21 cellular contexts compared by ENCODE assay signal in genomic region chr15:71357357-71357756, GRCh38.
DNase-seq lines count a peak whose midpoint lies in the region; ATAC-seq and TF ChIP-seq lines count a peak whose summit lies in the region.
"Had no signal": no experiment of that assay in that cellular context is flagged by ENCODE, and none has a peak within 500 bp of the region (broad histone marks: within the 10 kb centered on the region; RNA-seq: fewer than 3 reads in every experiment).

No MANE protein-coding gene starts in this region.

- H3K27ac Mint-ChIP-seq in mesothelial cell of epicardium, result peak overlapping the region; percentile 17
- H3K27ac Mint-ChIP-seq: activated CD4-positive, alpha-beta T cell treated with anti-CD3 and anti-CD28 coated beads, Interleukin-2, amount 10 ng/mL, durations not matched to agents 24 days and 14 days; activated naive CD4-positive, alpha-beta T cell treated with anti-CD3 and anti-CD28 coated beads, Interleukin-2, amount 10 ng/mL, durations not matched to agents 7 days and 5 days had no signal

- no peaks in the 10 kb centered on the region for H3K36me3 Mint-ChIP-seq in mesothelial cell of epicardium
- H3K36me3 Mint-ChIP-seq: activated naive CD4-positive, alpha-beta T cell treated with anti-CD3 and anti-CD28 coated beads, Interleukin-2, amount 10 ng/mL, durations not matched to agents 7 days and 5 days; CD14-positive monocyte had no signal

- DNase-seq in Right ventricle myocardium inferior (ENCODE audit: missing footprints) (no peak), cardiac septum (ENCODE audit: low spot score) (no peak), fibroblast of the aortic adventitia (ENCODE audit: low read depth) (peak; percentile 64), mesothelial cell of epicardium (ENCODE audit: low spot score in 2 of 2, unreplicated experiment in 2 of 2) (peak in 1 of 2 experiments; percentile 54), GDM1 (lab: John Stamatoyannopoulos, UW) (no peak), superior temporal gyrus (ENCODE audit: extremely low spot score) (no peak)
- no peak for DNase-seq in stimulated activated CD4-positive, alpha-beta T cell treated with anti-CD3 and anti-CD28 coated beads, Interleukin-1b, Interleukin-23, amount 100 ng/mL, for 48 hours
- DNase-seq: activated CD4-positive, alpha-beta T cell treated with anti-CD3 and anti-CD28 coated beads, Interleukin-2, amount 10 ng/mL, durations not matched to agents 24 days and 14 days; activated naive CD4-positive, alpha-beta T cell treated with anti-CD3 and anti-CD28 coated beads, Interleukin-2, amount 10 ng/mL, durations not matched to agents 7 days and 5 days; activated T-cell treated with anti-CD3 and anti-CD28 coated beads for 4 hours; dermis blood vessel endothelial cell; erythroblast; NCI-H2171; ovary; SIG-M5; small intestine; tibial artery had no signal

- ATAC-seq in Right ventricle myocardium inferior (peak; percentile 88), HG02938 (IDR thresholded peaks at IDR 0.05; ENCODE audit: unreplicated experiment) (no peak)
- ATAC-seq: K562 had no signal

- H3K4me3 ChIP-seq in fibroblast of the aortic adventitia (ENCODE audit: low read depth, low read length), result no peak overlapping the region
- H3K4me3 ChIP-seq: A549, K562, ovary, tibial artery had no signal

- TF ChIP-seq CTCF in fibroblast of the aortic adventitia (IDR thresholded peaks at IDR 0.05; ENCODE audit: insufficient read depth, low read length) (no peak), mesothelial cell of epicardium (IDR thresholded peaks at IDR 0.05; ENCODE audit: unreplicated experiment) (no peak)

- intact Hi-C loops in Right ventricle myocardium inferior (cut with DNase I), result loop anchor here (10.0 kb wide), 1 partner anchor 243 kb away; the partner anchor contains the start of gene THSD4
- intact Hi-C loops in cardiac septum (cut with DNase I), result no loop called here

- H3K9me3 Mint-ChIP-seq in mesothelial cell of epicardium, result no peaks in the 10 kb centered on the region
- H3K9me3 Mint-ChIP-seq: activated CD4-positive, alpha-beta T cell treated with anti-CD3 and anti-CD28 coated beads, Interleukin-2, amount 10 ng/mL, durations not matched to agents 24 days and 14 days; activated naive CD4-positive, alpha-beta T cell treated with anti-CD3 and anti-CD28 coated beads, Interleukin-2, amount 10 ng/mL, durations not matched to agents 7 days and 5 days had no signal

- H3K4me1 Mint-ChIP-seq in mesothelial cell of epicardium, result peaks cover 25% of the 10 kb centered on the region
- H3K4me1 Mint-ChIP-seq: activated CD4-positive, alpha-beta T cell treated with anti-CD3 and anti-CD28 coated beads, Interleukin-2, amount 10 ng/mL, durations not matched to agents 24 days and 14 days; activated naive CD4-positive, alpha-beta T cell treated with anti-CD3 and anti-CD28 coated beads, Interleukin-2, amount 10 ng/mL, durations not matched to agents 7 days and 5 days; CD14-positive monocyte had no signal

- H3K4me3 Mint-ChIP-seq in mesothelial cell of epicardium, result no peak overlapping the region
- H3K4me3 Mint-ChIP-seq: activated CD4-positive, alpha-beta T cell treated with anti-CD3 and anti-CD28 coated beads, Interleukin-2, amount 10 ng/mL, durations not matched to agents 24 days and 14 days; activated naive CD4-positive, alpha-beta T cell treated with anti-CD3 and anti-CD28 coated beads, Interleukin-2, amount 10 ng/mL, durations not matched to agents 7 days and 5 days; CD14-positive monocyte had no signal

- no peaks in the 10 kb centered on the region for H3K27me3 Mint-ChIP-seq in mesothelial cell of epicardium (ENCODE audit: low read depth)
